Comparison of ENCODE assay signal across 8 cellular contexts in the genomic region with DNA sequence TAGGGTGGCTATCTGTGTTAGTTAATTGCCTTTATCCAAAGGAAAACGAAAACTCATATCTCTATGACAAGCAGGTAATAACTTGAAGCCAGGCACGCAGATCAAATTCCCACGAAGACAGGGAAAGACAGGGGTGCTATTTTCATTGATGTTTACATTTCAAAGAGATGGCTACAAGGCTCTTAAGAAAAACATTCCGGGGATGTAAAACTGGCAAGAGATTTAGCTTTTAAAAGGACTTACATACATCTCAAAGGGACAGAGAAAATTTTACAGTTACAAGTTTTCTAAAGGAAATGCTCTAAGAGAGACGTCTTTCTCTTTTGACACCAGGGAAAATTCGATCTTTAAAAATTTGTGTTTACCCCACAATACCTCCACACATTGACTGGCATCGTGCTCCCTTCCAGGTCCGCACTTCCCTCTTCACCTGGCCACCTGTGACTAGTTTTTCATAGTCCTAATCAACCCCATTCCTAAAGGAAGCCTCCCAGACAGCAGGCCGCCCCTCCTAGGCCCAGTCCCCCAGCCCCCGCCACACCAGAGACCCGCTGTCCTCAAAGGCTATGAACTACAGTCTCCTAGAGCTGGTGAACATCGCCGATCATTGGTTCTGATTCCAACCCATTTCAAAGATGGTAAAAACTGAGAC. TPM values are rescaled to one million over a fixed set of nuclear protein-coding genes. Genes with fewer than 3 reads are reported as not detected.
DNase-seq lines count a peak whose midpoint lies in the region; ATAC-seq, FAIRE-seq and TF ChIP-seq lines count a peak whose summit lies in the region.

No MANE protein-coding gene starts in this region.

- intact Hi-C loops in HepG2 (cut with micrococcal nuclease; ENCODE audit: unreplicated experiment) (no loop called here), transverse colon (cut with DNase I; ENCODE audit: low total_unique reads) (no loop called here)

- H3K9me3 ChIP-seq in HepG2 (ENCODE audit: low read length) (no peaks in the 10 kb centered on the region), transverse colon (no peaks in the 10 kb centered on the region)

- TF ChIP-seq RAD21 in HepG2 (CRISPR knock-in tag; IDR thresholded peaks at IDR 0.05): no peak

- H3K4me3 ChIP-seq in HepG2 (replicated peaks in 1 of 3; ENCODE audit: insufficient read depth in 1 of 3, low read depth in 2 of 3, low read length in 3 of 3) (peak overlapping the region; percentile 53 to 77 (median 60); a peak in 5 of 6 replicates), transverse colon (peak overlapping the region in 3 of 4 donors; percentile 52 to 78 (median 61))

- no peak for FAIRE-seq in HepG2 (lab: Jason Lieb, UNC)

- CTCF ChIA-PET in activated naive CD4-positive, alpha-beta T cell treated with anti-CD3 and anti-CD28 coated beads, Interleukin-2, amount 10 ng/mL, durations not matched to agents 7 days and 5 days (lab: Charles Lee): interaction anchor here (2.3 kb wide), 1 partner anchor 68 kb away, joined by 5 read pairs; no protein-coding TSS in a partner anchor
- CTCF ChIA-PET in HepG2 (lab: Yijun Ruan, JAX; ENCODE audit: low intra/inter-chr PET ratio, low total read pairs): no interaction called here

- H3K36me3 Mint-ChIP-seq in activated naive CD4-positive, alpha-beta T cell treated with anti-CD3 and anti-CD28 coated beads, Interleukin-2, amount 10 ng/mL, durations not matched to agents 7 days and 5 days: peaks cover 13% of the 10 kb centered on the region

- BruUV-seq in HepG2 (replicated peaks; lab: Mats Ljungman, UMichigan): TSS peak; percentile 76

- no peaks in the 10 kb centered on the region for H3K9me3 Mint-ChIP-seq in activated naive CD4-positive, alpha-beta T cell treated with anti-CD3 and anti-CD28 coated beads, Interleukin-2, amount 10 ng/mL, durations not matched to agents 7 days and 5 days

- H3K27me3 ChIP-seq in HepG2 (ENCODE audit: control insufficient read depth in 1 of 2, insufficient read depth in 2 of 2, low read length in 2 of 2) (no peaks in the 10 kb centered on the region), transverse colon (no peaks in the 10 kb centered on the region)

- POLR2A ChIA-PET in HepG2 (lab: Yijun Ruan, JAX): no interaction called here

- peak overlapping the region; percentile 53 for H3K9ac ChIP-seq in HepG2 (ENCODE audit: insufficient read depth, low read depth, low read length)

- H3K4me1 Mint-ChIP-seq in activated naive CD4-positive, alpha-beta T cell treated with anti-CD3 and anti-CD28 coated beads, Interleukin-2, amount 10 ng/mL, durations not matched to agents 7 days and 5 days: peaks cover 52% of the 10 kb centered on the region

- H3K36me3 ChIP-seq in HepG2 (replicated peaks in 1 of 2; ENCODE audit: control insufficient read depth in 1 of 2, insufficient read depth in 2 of 2, low read length in 2 of 2) (peaks cover 0 to 19% of the 10 kb centered on the region in 2 experiments; a peak in 2 of 5 replicates), transverse colon (peaks cover 0 to 5% (median 0%) of the 10 kb centered on the region in 4 donors)

- WGBS in adipose tissue, 3 donors: 9 to 31% (median 20%) methylated on average over 12 to 13 of the region's 13 CpGs
- 30% methylated on average over 10 of the region's 13 CpGs for WGBS in HepG2 (ENCODE audit: low lambda C conversion rate)
- WGBS in transverse colon (ENCODE audit: low coverage in 1 of 2), 2 donors: 0 to 44% methylated on average over 1 to 13 of the region's 13 CpGs

- peak overlapping the region; percentile 27 for H2AFZ ChIP-seq in HepG2 (ENCODE audit: low read length)

- H3K4me3 Mint-ChIP-seq in activated naive CD4-positive, alpha-beta T cell treated with anti-CD3 and anti-CD28 coated beads, Interleukin-2, amount 10 ng/mL, durations not matched to agents 7 days and 5 days: peak overlapping the region; percentile 81

- peaks cover 4% of the 10 kb centered on the region; the same call in 1 of the 2 replicates for H4K20me1 ChIP-seq in HepG2 (ENCODE audit: insufficient read depth, low read length)

- peak; percentile 23 for DNase-seq in activated naive CD4-positive, alpha-beta T cell treated with anti-CD3 and anti-CD28 coated beads, Interleukin-2, amount 10 ng/mL, durations not matched to agents 7 days and 5 days
- DNase-seq in activated naive CD4-positive, alpha-beta T cell (lab: John Stamatoyannopoulos, UW): no peak
- DNase-seq in HepG2 (ENCODE audit: low spot score): no peak
- no peak for DNase-seq in transverse colon
- DNase-seq in glomerular visceral epithelial cell (ENCODE audit: extremely low spot score): no peak
- DNase-seq in amygdala (lab: John Stamatoyannopoulos, UW): no peak
- no peak for DNase-seq in NCI-H2196 treated with DMSO at 0.1 percent for 48 hours (lab: John Stamatoyannopoulos, UW; ENCODE audit: unreplicated experiment)

- in situ Hi-C loops in HepG2 (cut with HindIII; ENCODE audit: extremely low pct_ligation_motif_present, low pct_unique_long_range_greater_than_20kb): loop anchor here (5.0 kb wide), 1 partner anchor 82 kb away; no protein-coding TSS in a partner anchor
- in situ Hi-C loops in transverse colon (cut with MboI; ENCODE audit: low pct_ligation_motif_present in 1 of 4, low pct_unique_long_range_greater_than_20kb in 1 of 4, low sequenced_read_pairs in 3 of 4): loop anchor here in 1 of 4 donors (10.0 kb wide), 1 partner anchor 84 kb away; no protein-coding TSS in a partner anchor

- TF ChIP-seq EP300 in HepG2 (IDR thresholded peaks at IDR 0.05; ENCODE audit: low read depth in 2 of 2, low read length in 2 of 2): no peak
- TF ChIP-seq EP300 in HepG2 (CRISPR knock-in tag; IDR thresholded peaks at IDR 0.05; ENCODE audit: borderline replicate concordance): no peak
- no peak for TF ChIP-seq EP300 in transverse colon (IDR thresholded peaks at IDR 0.05; ENCODE audit: low read depth)

- peak overlapping the region; percentile 96 for H3K27ac Mint-ChIP-seq in activated naive CD4-positive, alpha-beta T cell treated with anti-CD3 and anti-CD28 coated beads, Interleukin-2, amount 10 ng/mL, durations not matched to agents 7 days and 5 days

- no peak for TF ChIP-seq CTCF in HepG2 (CRISPR knock-in tag; IDR thresholded peaks at IDR 0.05)
- no peak for TF ChIP-seq CTCF in transverse colon (IDR thresholded peaks at IDR 0.05)

- ATAC-seq in HepG2: no peak

- no peak for TF ChIP-seq POLR2A in HepG2 (IDR thresholded peaks at IDR 0.05; ENCODE audit: insufficient read depth in 1 of 2, low read depth in 2 of 2, low read length in 2 of 2)
- no peak for TF ChIP-seq POLR2A in transverse colon (IDR thresholded peaks at IDR 0.05)

- no peaks in the 10 kb centered on the region for H3K27me3 Mint-ChIP-seq in activated naive CD4-positive, alpha-beta T cell treated with anti-CD3 and anti-CD28 coated beads, Interleukin-2, amount 10 ng/mL, durations not matched to agents 7 days and 5 days

- H3K4me1 ChIP-seq in HepG2 (ENCODE audit: insufficient read depth, low read length): peaks cover 8% of the 10 kb centered on the region; the same call in 1 of the 2 replicates
- H3K4me1 ChIP-seq in transverse colon: peaks cover 0 to 33% (median 6%) of the 10 kb centered on the region in 4 donors

- H3K79me2 ChIP-seq in HepG2 (ENCODE audit: insufficient read depth, low read length): peaks cover 6% of the 10 kb centered on the region

- H3K27ac ChIP-seq in adipose tissue (ENCODE audit: low read depth, low read length) (peak overlapping the region; percentile 38), HepG2 (ENCODE audit: extremely low read length, insufficient read depth, low read length) (peak overlapping the region; percentile 86), transverse colon (peak overlapping the region; percentile 91 to 95 (median 95))

- peak overlapping the region; percentile 78 for H3K4me2 ChIP-seq in HepG2 (ENCODE audit: low read depth, low read length)

RNA-seq across cellular contexts. Expression of a gene that starts 0.7 kb away (rescaled TPM):
- polyA plus RNA-seq in adipose tissue (10 to 100 TPM; 34.3 to 54.8 (median 40.7) TPM), HepG2 (2011; rRNA removed) (33.1 and 37.3 TPM in 2 replicates)
- total RNA-seq in HepG2 (2016; rRNA removed; fragmentation: Illumina TruSeq; extraction: Trizol) (15.0 and 18.0 TPM in 2 replicates), transverse colon (100 to 1,000 TPM in 2 of 4 donors, 10 to 100 TPM in 2; 58.4 to 247 (median 88.3) TPM)
- 13.7 and 15.0 TPM in 2 replicates for total RNA-seq in HepG2 (2016; cell fraction: cytosol; rRNA removed; fragmentation: Illumina TruSeq; extraction: Trizol; ENCODE audit: low read depth)
- total RNA-seq in HepG2 (2016; cell fraction: insoluble cytoplasmic fraction; rRNA removed; fragmentation: Illumina TruSeq; extraction: Trizol): 12.4 and 19.1 TPM in 2 replicates
- total RNA-seq in HepG2 (2016; cell fraction: membrane; rRNA removed; fragmentation: Illumina TruSeq; extraction: Trizol): 27.5 and 29.8 TPM in 2 replicates
- total RNA-seq in HepG2 (2016; cell fraction: nucleus; rRNA removed; fragmentation: Illumina TruSeq; extraction: Trizol): 17.5 and 21.2 TPM in 2 replicates
- polyA plus RNA-seq in HepG2 (2011; cell fraction: cytosol; rRNA removed): 14.7 and 19.5 TPM in 2 replicates
- 73.7 and 100 TPM in 2 replicates for polyA plus RNA-seq in HepG2 (2011; cell fraction: nucleus; rRNA removed)
- 21.8 and 22.3 TPM in 2 replicates for polyA plus RNA-seq in HepG2 (2012)
- 22.7 and 24.3 TPM in 2 replicates for polyA plus RNA-seq in HepG2 (2016; cell fraction: cytosol; fragmentation: Illumina TruSeq; extraction: Trizol; ENCODE audit: low read depth)
- polyA plus RNA-seq in HepG2 (2016; cell fraction: insoluble cytoplasmic fraction; fragmentation: Illumina TruSeq; extraction: Trizol; ENCODE audit: low read depth): 17.2 and 19.2 TPM in 2 replicates
- 34.0 and 37.5 TPM in 2 replicates for polyA plus RNA-seq in HepG2 (2016; cell fraction: membrane; fragmentation: Illumina TruSeq; extraction: Trizol; ENCODE audit: low read depth)
- 48.7 and 51.3 TPM in 2 replicates for polyA plus RNA-seq in HepG2 (2016; cell fraction: nucleus; fragmentation: Illumina TruSeq; extraction: Trizol; ENCODE audit: insufficient read depth, low read depth)
- 42.0 and 212 TPM in 2 replicates for polyA minus RNA-seq in HepG2 (2011; rRNA and poly(A)+ RNA removed; ENCODE audit: low replicate concordance)
- polyA minus RNA-seq in HepG2 (2011; cell fraction: cytosol; rRNA and poly(A)+ RNA removed): 14.2 and 23.2 TPM in 2 replicates
- polyA minus RNA-seq in HepG2 (2011; cell fraction: nucleus; rRNA and poly(A)+ RNA removed): 24.6 and 28.8 TPM in 2 replicates

RNA-seq across cellular contexts. Expression of a gene that starts 21.9 kb away (rescaled TPM):
- 100 to 1,000 TPM in 2 of 3 donors, 10 to 100 TPM in 1; 56.0 to 538 (median 342) TPM for polyA plus RNA-seq in adipose tissue
- 8.2 and 12.3 TPM in 2 replicates for total RNA-seq in HepG2 (2016; rRNA removed; fragmentation: Illumina TruSeq; extraction: Trizol)
- 7.5 and 7.6 TPM in 2 replicates for total RNA-seq in HepG2 (2016; cell fraction: cytosol; rRNA removed; fragmentation: Illumina TruSeq; extraction: Trizol; ENCODE audit: low read depth)
- total RNA-seq in HepG2 (2016; cell fraction: insoluble cytoplasmic fraction; rRNA removed; fragmentation: Illumina TruSeq; extraction: Trizol): 5.4 and 11.4 TPM in 2 replicates
- 6.6 and 6.7 TPM in 2 replicates for total RNA-seq in HepG2 (2016; cell fraction: membrane; rRNA removed; fragmentation: Illumina TruSeq; extraction: Trizol)
- 13.9 and 15.2 TPM in 2 replicates for total RNA-seq in HepG2 (2016; cell fraction: nucleus; rRNA removed; fragmentation: Illumina TruSeq; extraction: Trizol)
- polyA plus RNA-seq in HepG2 (2011; rRNA removed): 45.8 and 51.0 TPM in 2 replicates
- 45.7 and 69.7 TPM in 2 replicates for polyA plus RNA-seq in HepG2 (2011; cell fraction: cytosol; rRNA removed)
- 15.0 and 23.0 TPM in 2 replicates for polyA plus RNA-seq in HepG2 (2011; cell fraction: nucleus; rRNA removed)
- polyA plus RNA-seq in HepG2 (2012): 12.6 and 21.9 TPM in 2 replicates
- polyA plus RNA-seq in HepG2 (2016; cell fraction: cytosol; fragmentation: Illumina TruSeq; extraction: Trizol; ENCODE audit: low read depth): 20.5 and 24.5 TPM in 2 replicates
- polyA plus RNA-seq in HepG2 (2016; cell fraction: insoluble cytoplasmic fraction; fragmentation: Illumina TruSeq; extraction: Trizol; ENCODE audit: low read depth): 16.0 and 16.1 TPM in 2 replicates
- polyA plus RNA-seq in HepG2 (2016; cell fraction: membrane; fragmentation: Illumina TruSeq; extraction: Trizol; ENCODE audit: low read depth): 15.8 and 15.9 TPM in 2 replicates
- 41.3 and 42.2 TPM in 2 replicates for polyA plus RNA-seq in HepG2 (2016; cell fraction: nucleus; fragmentation: Illumina TruSeq; extraction: Trizol; ENCODE audit: insufficient read depth, low read depth)
- polyA minus RNA-seq in HepG2 (2011; rRNA and poly(A)+ RNA removed; ENCODE audit: low replicate concordance): 137 and 721 TPM in 2 replicates
- polyA minus RNA-seq in HepG2 (2011; cell fraction: cytosol; rRNA and poly(A)+ RNA removed): 29.7 and 39.0 TPM in 2 replicates
- polyA minus RNA-seq in HepG2 (2011; cell fraction: nucleus; rRNA and poly(A)+ RNA removed): 10.4 and 11.7 TPM in 2 replicates
- total RNA-seq in transverse colon: 10 to 100 TPM; 14.2 to 83.0 (median 43.6) TPM

RNA-seq across cellular contexts. Expression of a gene that starts 59.4 kb away (rescaled TPM):
- polyA plus RNA-seq in adipose tissue (1 to 10 TPM in 2 of 3 donors, under 1 TPM in 1; 0.69 to 3.0 (median 1.4) TPM), HepG2 (2011; rRNA removed) (not detected in 2 replicates)
- total RNA-seq in HepG2 (2016; rRNA removed; fragmentation: Illumina TruSeq; extraction: Trizol) (not detected in 2 replicates), transverse colon (under 1 TPM; 0.16 to 0.41 (median 0.39) TPM)
- not detected in 2 replicates for total RNA-seq in HepG2 (2016; cell fraction: cytosol; rRNA removed; fragmentation: Illumina TruSeq; extraction: Trizol; ENCODE audit: low read depth)
- total RNA-seq in HepG2 (2016; cell fraction: insoluble cytoplasmic fraction; rRNA removed; fragmentation: Illumina TruSeq; extraction: Trizol): not detected in 2 replicates
- total RNA-seq in HepG2 (2016; cell fraction: membrane; rRNA removed; fragmentation: Illumina TruSeq; extraction: Trizol): not detected in 2 replicates
- total RNA-seq in HepG2 (2016; cell fraction: nucleus; rRNA removed; fragmentation: Illumina TruSeq; extraction: Trizol): not detected in 2 replicates
- not detected in 2 replicates for polyA plus RNA-seq in HepG2 (2011; cell fraction: cytosol; rRNA removed)
- polyA plus RNA-seq in HepG2 (2011; cell fraction: nucleus; rRNA removed): not detected in 2 replicates
- polyA plus RNA-seq in HepG2 (2012): not detected in 2 replicates
- 0.03 and 0.14 TPM in 2 replicates for polyA plus RNA-seq in HepG2 (2016; cell fraction: cytosol; fragmentation: Illumina TruSeq; extraction: Trizol; ENCODE audit: low read depth)
- polyA plus RNA-seq in HepG2 (2016; cell fraction: insoluble cytoplasmic fraction; fragmentation: Illumina TruSeq; extraction: Trizol; ENCODE audit: low read depth): not detected in 2 replicates
- 0.08 and 0.29 TPM in 2 replicates for polyA plus RNA-seq in HepG2 (2016; cell fraction: membrane; fragmentation: Illumina TruSeq; extraction: Trizol; ENCODE audit: low read depth)
- polyA plus RNA-seq in HepG2 (2016; cell fraction: nucleus; fragmentation: Illumina TruSeq; extraction: Trizol; ENCODE audit: insufficient read depth, low read depth): not detected in 2 replicates
- polyA minus RNA-seq in HepG2 (2011; rRNA and poly(A)+ RNA removed; ENCODE audit: low replicate concordance): 0.07 TPM in 1 of 2 replicates, not detected in the other
- polyA minus RNA-seq in HepG2 (2011; cell fraction: cytosol; rRNA and poly(A)+ RNA removed): not detected in 2 replicates
- polyA minus RNA-seq in HepG2 (2011; cell fraction: nucleus; rRNA and poly(A)+ RNA removed): not detected in 2 replicates

Comparison
In these comparisons a context has a peak if more than half of its experiments do, and no peak if none do; other contexts are left out.
1. H3K27ac ChIP-seq: peak in every context shown above with its lines; median percentile 95 in transverse colon; 86 in HepG2; 38 in adipose tissue.